ENCODE assay signal across 1 cellular context in genomic region chr3:142288032-142288638, GRCh38.
TF ChIP-seq lines count a peak whose summit lies in the region.

No MANE protein-coding gene starts in this region.

TF ChIP-seq in HepG2, 621 proteins besides CTCF, POLR2A, EP300 and RAD21 (continued from another document):
- TF ChIP-seq THRA (CRISPR knock-in tag; IDR thresholded peaks at IDR 0.05; ENCODE audit: borderline replicate concordance): no peak
- TF ChIP-seq, protein P1, sequence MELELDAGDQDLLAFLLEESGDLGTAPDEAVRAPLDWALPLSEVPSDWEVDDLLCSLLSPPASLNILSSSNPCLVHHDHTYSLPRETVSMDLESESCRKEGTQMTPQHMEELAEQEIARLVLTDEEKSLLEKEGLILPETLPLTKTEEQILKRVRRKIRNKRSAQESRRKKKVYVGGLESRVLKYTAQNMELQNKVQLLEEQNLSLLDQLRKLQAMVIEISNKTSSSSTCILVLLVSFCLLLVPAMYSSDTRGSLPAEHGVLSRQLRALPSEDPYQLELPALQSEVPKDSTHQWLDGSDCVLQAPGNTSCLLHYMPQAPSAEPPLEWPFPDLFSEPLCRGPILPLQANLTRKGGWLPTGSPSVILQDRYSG (CRISPR knock-in tag; IDR thresholded peaks at IDR 0.05): no peak
- TF ChIP-seq TOPORS (CRISPR knock-in tag; IDR thresholded peaks at IDR 0.05): peak; percentile 82; the same call in 1 of the 2 replicates
- TF ChIP-seq, protein P2, sequence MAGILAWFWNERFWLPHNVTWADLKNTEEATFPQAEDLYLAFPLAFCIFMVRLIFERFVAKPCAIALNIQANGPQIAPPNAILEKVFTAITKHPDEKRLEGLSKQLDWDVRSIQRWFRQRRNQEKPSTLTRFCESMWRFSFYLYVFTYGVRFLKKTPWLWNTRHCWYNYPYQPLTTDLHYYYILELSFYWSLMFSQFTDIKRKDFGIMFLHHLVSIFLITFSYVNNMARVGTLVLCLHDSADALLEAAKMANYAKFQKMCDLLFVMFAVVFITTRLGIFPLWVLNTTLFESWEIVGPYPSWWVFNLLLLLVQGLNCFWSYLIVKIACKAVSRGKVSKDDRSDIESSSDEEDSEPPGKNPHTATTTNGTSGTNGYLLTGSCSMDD (CRISPR knock-in tag; IDR thresholded peaks at IDR 0.05): no peak
